In the genomic region with DNA sequence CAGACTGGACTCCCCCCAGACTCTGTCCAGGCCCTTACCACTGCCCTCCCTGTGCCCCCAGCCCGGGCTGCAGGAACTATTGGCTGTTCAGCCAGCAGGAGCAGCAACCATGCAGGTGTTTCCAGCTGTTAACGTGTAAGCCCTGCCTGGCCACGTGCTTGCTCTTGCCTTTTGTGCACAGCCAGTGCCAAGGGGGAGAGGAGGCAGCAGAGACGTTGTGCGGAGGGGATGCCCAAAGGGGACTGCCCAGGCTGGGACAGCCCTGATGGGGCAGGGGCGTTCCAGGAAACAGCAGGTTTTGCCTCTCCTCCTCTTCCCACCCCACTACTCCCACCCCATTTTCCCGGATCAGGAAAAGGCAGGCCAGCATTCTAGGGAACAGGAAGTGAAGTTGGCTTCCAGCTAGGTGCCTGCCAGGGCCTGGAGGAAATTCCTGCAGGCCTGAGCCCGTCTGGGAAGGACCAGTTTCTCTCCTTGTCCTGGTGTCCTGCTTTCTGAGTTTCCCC, we compare ENCODE assay signal across 13 cellular contexts. TPM values are rescaled to one million over a fixed set of nuclear protein-coding genes. Genes with fewer than 3 reads are reported as not detected.
DNase-seq lines count a peak whose midpoint lies in the region; ATAC-seq, FAIRE-seq and TF ChIP-seq lines count a peak whose summit lies in the region.
"Had no signal": no experiment of that assay in that cellular context is flagged by ENCODE, and none has a peak within 500 bp of the region (broad histone marks: within the 10 kb centered on the region; RNA-seq: fewer than 3 reads in every experiment).

No MANE protein-coding gene starts in this region.

- TF ChIP-seq EP300 in GM12878 (IDR thresholded peaks at IDR 0.05; ENCODE audit: borderline replicate concordance in 1 of 2, control insufficient read depth in 1 of 2, low read depth in 2 of 2, low read length in 2 of 2): no peak

- intact Hi-C loops in GM12878 (cut with micrococcal nuclease; ENCODE audit: unreplicated experiment): no loop called here

- H4K5ac ChIP-seq in H9 (ENCODE audit: insufficient read length, low read depth, low read length): no peak overlapping the region

- peaks cover 5 to 21% (median 20%) of the 10 kb centered on the region in 3 experiments; a peak in 6 of 7 replicates for H3K36me3 Mint-ChIP-seq in H9 (ENCODE audit: insufficient read depth in 1 of 3, low read depth in 3 of 3)
- H3K36me3 Mint-ChIP-seq in stimulated activated effector memory CD8-positive, alpha-beta T cell treated with anti-CD3 and anti-CD28 coated beads, Interleukin-12 subunit alpha, Interleukin-12 subunit beta, amount 100 ng/mL, for 72 hours: peaks cover 88% of the 10 kb centered on the region

- H3K14ac ChIP-seq in H9 (ENCODE audit: insufficient read depth, low read length): no peak overlapping the region

- H3K4me3 ChIP-seq in GM12878: no peak overlapping the region
- no peak overlapping the region for H3K4me3 ChIP-seq in keratinocyte (ENCODE audit: control insufficient read depth in 2 of 3, extremely low read depth in 1 of 3, insufficient read depth in 2 of 3, low read depth in 1 of 3, low read length in 3 of 3)

- no peak overlapping the region for H2BK12ac ChIP-seq in H9 (ENCODE audit: insufficient read length, low read depth, low read length)

- no peaks in the 10 kb centered on the region for H3K79me1 ChIP-seq in H9 (ENCODE audit: insufficient read depth, low read depth, low read length, poor library complexity, severe bottlenecking)

- H3K23me2 ChIP-seq in H9 (ENCODE audit: insufficient read length, low read depth, low read length, poor library complexity, severe bottlenecking): no peaks in the 10 kb centered on the region

- H2AK5ac ChIP-seq in H9 (ENCODE audit: insufficient read length, low read length): no peak overlapping the region

- no TSS peak for BruUV-seq in GM12878 (replicated peaks; lab: Mats Ljungman, UMichigan)

- ATAC-seq in GM12878 (peak; percentile 90), HG03139 (IDR thresholded peaks at IDR 0.05; ENCODE audit: unreplicated experiment) (no peak), GM21825 (IDR thresholded peaks at IDR 0.05; ENCODE audit: unreplicated experiment) (no peak)
- peak; percentile 20 for ATAC-seq in stimulated activated effector memory CD8-positive, alpha-beta T cell treated with anti-CD3 and anti-CD28 coated beads, Interleukin-12 subunit alpha, Interleukin-12 subunit beta, amount 100 ng/mL, for 72 hours

- H2BK20ac ChIP-seq in H9 (ENCODE audit: low read depth, low read length, poor library complexity, severe bottlenecking): no peak overlapping the region

- CTCF ChIA-PET in GM12878 (lab: Yijun Ruan, JAX): no interaction called here

- H3K23ac ChIP-seq in H9 (ENCODE audit: insufficient read length, low read depth, low read length): no peak overlapping the region

- H3K18ac ChIP-seq in H9 (ENCODE audit: insufficient read length, low read depth, low read length): no peak overlapping the region

- no peak overlapping the region for H2BK120ac ChIP-seq in H9 (ENCODE audit: low read depth, low read length, poor library complexity, severe bottlenecking)

- H3K9ac ChIP-seq in H9 (ENCODE audit: extremely low read depth, insufficient read length, low read length) (no peak overlapping the region), GM12878 (ENCODE audit: control insufficient read depth, insufficient read depth, low read length) (no peak overlapping the region), keratinocyte (ENCODE audit: control insufficient read depth, extremely low read depth, insufficient read depth, low read length) (peak overlapping the region; percentile 23)

- TF ChIP-seq RAD21 in GM12878 (IDR thresholded peaks at IDR 0.05; ENCODE audit: insufficient read depth, low read depth, low read length): no peak

- H2AFZ ChIP-seq in H9 (ENCODE audit: low read length): no peak overlapping the region
- H2AFZ ChIP-seq in GM12878 (ENCODE audit: control insufficient read depth, low read depth, low read length): no peak overlapping the region
- H2AFZ ChIP-seq in keratinocyte (ENCODE audit: control insufficient read depth, low read length): no peak overlapping the region

- H4K20me1 ChIP-seq in H9 (ENCODE audit: control insufficient read depth, insufficient read depth, insufficient read length) (no peaks in the 10 kb centered on the region), GM12878 (ENCODE audit: control insufficient read depth, insufficient read depth) (no peaks in the 10 kb centered on the region), keratinocyte (ENCODE audit: control insufficient read depth, extremely low read depth, insufficient read depth, low read length) (peaks cover 4% of the 10 kb centered on the region)

- peak overlapping the region in 2 of 3 experiments; percentile 63 to 93; a peak in 4 of 7 replicates for H3K27ac Mint-ChIP-seq in H9
- peak overlapping the region; percentile 80 for H3K27ac Mint-ChIP-seq in stimulated activated effector memory CD8-positive, alpha-beta T cell treated with anti-CD3 and anti-CD28 coated beads, Interleukin-12 subunit alpha, Interleukin-12 subunit beta, amount 100 ng/mL, for 72 hours

- no peak overlapping the region for H3K4me2 ChIP-seq in H9 (ENCODE audit: insufficient read depth, insufficient read length, low read length)
- H3K4me2 ChIP-seq in GM12878 (ENCODE audit: control insufficient read depth, insufficient read depth): no peak overlapping the region
- no peak overlapping the region for H3K4me2 ChIP-seq in keratinocyte (ENCODE audit: control insufficient read depth, extremely low read depth, insufficient read depth, low read depth, low read length)

- no peak overlapping the region for H2BK15ac ChIP-seq in H9 (ENCODE audit: low read depth, low read length)

- no peaks in the 10 kb centered on the region for H3K27me3 ChIP-seq in H9 (ENCODE audit: insufficient read depth, low read length)
- no peaks in the 10 kb centered on the region for H3K27me3 ChIP-seq in GM12878 (replicated peaks in 1 of 2; ENCODE audit: control insufficient read depth in 2 of 2, insufficient read depth in 2 of 2, low read length in 1 of 2)
- H3K27me3 ChIP-seq in keratinocyte (ENCODE audit: control insufficient read depth, extremely low read depth, insufficient read depth, low read length): no peaks in the 10 kb centered on the region

- H3K9me3 ChIP-seq in H9 (ENCODE audit: control insufficient read depth, low read depth, low read length): no peaks in the 10 kb centered on the region
- H3K9me3 ChIP-seq in GM12878 (replicated peaks; ENCODE audit: control insufficient read depth, insufficient read depth, low read length): no peaks in the 10 kb centered on the region
- H3K9me3 ChIP-seq in keratinocyte (ENCODE audit: control insufficient read depth, low read depth, low read length): no peaks in the 10 kb centered on the region

- no peak for TF ChIP-seq CTCF in H9 (conservative IDR thresholded peaks at IDR 0.05)
- TF ChIP-seq CTCF in GM12878 (IDR thresholded peaks at IDR 0.05 in 2 of 3, conservative IDR thresholded peaks at IDR 0.05 in 1 of 3; ENCODE audit: control insufficient read depth in 2 of 3, extremely low read depth in 1 of 3, insufficient read depth in 1 of 3, low read depth in 3 of 3, low read length in 3 of 3): no peak
- no peak for TF ChIP-seq CTCF in keratinocyte (optimal IDR thresholded peaks at IDR 0.05 in 1 of 3, IDR thresholded peaks at IDR 0.05 in 1 of 3, conservative IDR thresholded peaks at IDR 0.05 in 1 of 3; ENCODE audit: extremely low read depth in 1 of 3, insufficient read depth in 2 of 3, low read length in 3 of 3)

- in situ Hi-C loops in GM12878 (cut with MboI): no loop called here

- H3K27me3 Mint-ChIP-seq in H9 (ENCODE audit: low read depth): no peaks in the 10 kb centered on the region

- POLR2A ChIA-PET in GM12878 (lab: Charles Lee): interaction anchor here (1.0 to 1.7 kb wide), 2 partner anchors 10 to 37 kb away, joined by 3 to 5 read pairs; no protein-coding TSS in a partner anchor

- no peak overlapping the region for H3K4me3 Mint-ChIP-seq in H9
- H3K4me3 Mint-ChIP-seq in stimulated activated effector memory CD8-positive, alpha-beta T cell treated with anti-CD3 and anti-CD28 coated beads, Interleukin-12 subunit alpha, Interleukin-12 subunit beta, amount 100 ng/mL, for 72 hours: no peak overlapping the region

- dilution Hi-C loops in keratinocyte (cut with MboI; ENCODE audit: extremely low pct_ligation_motif_present, low sequenced_read_pairs): no loop called here

- no peak overlapping the region for H3T11ph ChIP-seq in H9 (ENCODE audit: low read length)

- DNase-seq in H9 (no peak), GM12878 (ENCODE audit: low read depth, low spot score) (no peak), keratinocyte (ENCODE audit: low read depth, low spot score) (no peak), kidney glomerular epithelial cell (lab: John Stamatoyannopoulos, UW) (no peak), OCI-M1 (lab: John Stamatoyannopoulos, UW) (no peak)
- DNase-seq in stimulated activated effector memory CD8-positive, alpha-beta T cell treated with anti-CD3 and anti-CD28 coated beads, Interleukin-12 subunit alpha, Interleukin-12 subunit beta, amount 100 ng/mL, for 72 hours (ENCODE audit: low spot score in 2 of 2): no peak
- DNase-seq: activated CD4-positive, alpha-beta T cell treated with anti-CD3 and anti-CD28 coated beads for 4 hours; foreskin melanocyte; NCI-H1436; SHP77 treated with DMSO at 0.1 percent for 48 hours had no signal

- FAIRE-seq in GM12878 (lab: Jason Lieb, UNC): no peak
- peak; percentile 87 for FAIRE-seq in keratinocyte (lab: Jason Lieb, UNC)

- H3K56ac ChIP-seq in H9 (ENCODE audit: insufficient read length, low read depth, low read length): no peak overlapping the region

- SMC1A ChIA-PET in GM12878 (lab: Charles Lee; ENCODE audit: uncharacterized antibody, unreplicated experiment): interaction anchor here (0.6 to 1.3 kb wide), 4 partner anchors 9 to 48 kb away, joined by 3 read pairs; no protein-coding TSS in a partner anchor

- H4K8ac ChIP-seq in H9 (replicated peaks; ENCODE audit: insufficient read length, low read depth, low read length): no peak overlapping the region

- no CpG with 5 or more reads among the region's 8 CpGs for whole genome bisulfite sequencing in H9 (ENCODE audit: extremely low coverage, insufficient read length, low lambda C conversion rate)
- 16% methylated on average over 8 of the region's 8 CpGs for WGBS in GM12878 (ENCODE audit: insufficient coverage, insufficient replicate concordance, low lambda C conversion rate, missing lambda C conversion rate)

- H3K4ac ChIP-seq in H9 (ENCODE audit: low read depth, low read length): no peak overlapping the region

- H3K9me3 Mint-ChIP-seq in H9: no peaks in the 10 kb centered on the region
- H3K9me3 Mint-ChIP-seq in stimulated activated effector memory CD8-positive, alpha-beta T cell treated with anti-CD3 and anti-CD28 coated beads, Interleukin-12 subunit alpha, Interleukin-12 subunit beta, amount 100 ng/mL, for 72 hours: no peaks in the 10 kb centered on the region

- no peaks in the 10 kb centered on the region for H3K9me1 ChIP-seq in keratinocyte (ENCODE audit: control insufficient read depth, extremely low read depth, insufficient read depth, low read length)

- no peaks in the 10 kb centered on the region for H3K79me2 ChIP-seq in H9 (ENCODE audit: insufficient read depth, low read length)
- H3K79me2 ChIP-seq in GM12878 (ENCODE audit: control insufficient read depth, insufficient read depth, low read length): peaks cover 2% of the 10 kb centered on the region
- peaks cover 53% of the 10 kb centered on the region for H3K79me2 ChIP-seq in keratinocyte (ENCODE audit: control insufficient read depth, insufficient read depth, low read length)

- H3K27ac ChIP-seq in H9 (ENCODE audit: insufficient read length, low read depth, low read length) (no peak overlapping the region), GM12878 (ENCODE audit: control insufficient read depth, insufficient read depth) (no peak overlapping the region; the same call in 1 of the 2 replicates), keratinocyte (ENCODE audit: control insufficient read depth, insufficient read depth, low read length) (peak overlapping the region; percentile 29)

- peaks cover 4 to 17% of the 10 kb centered on the region in 2 experiments; a peak in 3 of 4 replicates for H3K36me3 ChIP-seq in GM12878 (ENCODE audit: control insufficient read depth in 2 of 2, insufficient read depth in 2 of 2, low read length in 1 of 2)
- H3K36me3 ChIP-seq in keratinocyte (ENCODE audit: control insufficient read depth in 2 of 2, extremely low read depth in 1 of 2, insufficient read depth in 2 of 2, low read length in 2 of 2): peaks cover 16 to 25% of the 10 kb centered on the region in 2 experiments

- RAD21 ChIA-PET in GM12878 (lab: Charles Lee; ENCODE audit: unreplicated experiment): no interaction called here

- no peaks in the 10 kb centered on the region for H3K4me1 ChIP-seq in H9 (ENCODE audit: insufficient read depth, low read length)
- peaks cover 5% of the 10 kb centered on the region for H3K4me1 ChIP-seq in GM12878 (ENCODE audit: control insufficient read depth, insufficient read depth, low read length)
- H3K4me1 ChIP-seq in keratinocyte (ENCODE audit: control insufficient read depth, extremely low read depth, insufficient read depth, low read length): peaks cover 27% of the 10 kb centered on the region

- H3K4me1 Mint-ChIP-seq in H9: peaks cover 12 to 17% of the 10 kb centered on the region in 2 experiments
- H3K4me1 Mint-ChIP-seq in stimulated activated effector memory CD8-positive, alpha-beta T cell treated with anti-CD3 and anti-CD28 coated beads, Interleukin-12 subunit alpha, Interleukin-12 subunit beta, amount 100 ng/mL, for 72 hours: peaks cover 58% of the 10 kb centered on the region

- H4K91ac ChIP-seq in H9 (ENCODE audit: insufficient read length, low read depth, low read length): no peak overlapping the region

- H2BK5ac ChIP-seq in H9 (ENCODE audit: insufficient read length, low read length): no peak overlapping the region

- no peak for TF ChIP-seq POLR2A in GM12878 (IDR thresholded peaks at IDR 0.05; ENCODE audit: low read depth, low read length)

RNA-seq across cellular contexts. Expression of a gene that starts 38.9 kb away (rescaled TPM):
- total RNA-seq in H9 (2021): 121 and 122 TPM in 2 replicates
- total RNA-seq in GM12878 (2013; cell fraction: nucleolus; rRNA removed): 86.9 and 95.9 TPM in 2 replicates
- 40.9 and 42.3 TPM in 2 replicates for total RNA-seq in GM12878 (2014; rRNA removed)
- 33.8 and 37.6 TPM in 2 replicates for total RNA-seq in GM12878 (2014; rRNA removed; fragmentation: Illumina TruSeq; extraction: Trizol)
- total RNA-seq in GM12878 (2021): 105 and 114 TPM in 2 replicates
- 52.3 TPM for polyA plus RNA-seq in GM12878 (2011; ENCODE audit: low read depth)
- polyA plus RNA-seq in GM12878 (2011; rRNA removed): 39.4 and 47.7 TPM in 2 replicates
- 88.5 and 98.7 TPM in 2 replicates for polyA plus RNA-seq in GM12878 (2011; cell fraction: cytosol; rRNA removed)
- 47.3 and 65.2 TPM in 2 replicates for polyA plus RNA-seq in GM12878 (2011; cell fraction: nucleus; rRNA removed)
- polyA plus RNA-seq in GM12878 (2012): 89.6 and 99.7 TPM in 2 replicates
- polyA plus RNA-seq in GM12878 (2014; fragmentation: Illumina TruSeq; extraction: Trizol): 69.5 and 81.8 TPM in 2 replicates
- 10 to 100 TPM; 21.0 to 27.0 TPM for polyA plus RNA-seq in GM12878 (2014; fragmentation: Nextera tagmentation; extraction: Ambion mirVana)
- polyA plus RNA-seq in GM12878 (2014; rRNA removed): 78.9 and 85.4 TPM in 2 replicates
- polyA plus RNA-seq in GM12878 (2016; fragmentation: Nextera tagmentation; extraction: Ambion mirVana): 10 to 100 TPM; 70.8 to 74.5 TPM
- 53.3 and 89.4 TPM in 2 replicates for polyA minus RNA-seq in GM12878 (2011; rRNA and poly(A)+ RNA removed)
- polyA minus RNA-seq in GM12878 (2011; cell fraction: cytosol; rRNA and poly(A)+ RNA removed): 35.5 and 39.2 TPM in 2 replicates
- polyA minus RNA-seq in GM12878 (2011; cell fraction: nucleus; rRNA and poly(A)+ RNA removed): 19.1 and 33.7 TPM in 2 replicates
- polyA plus RNA-seq in keratinocyte: 72.5 to 117 TPM (median 88.1 TPM) in 3 replicates
- polyA plus RNA-seq in keratinocyte (2011; ENCODE audit: low read depth): 60.3 TPM
- polyA plus RNA-seq in keratinocyte (2011; cell fraction: cytosol; rRNA removed): 84.7 and 110 TPM in 2 replicates
- polyA plus RNA-seq in keratinocyte (2011; cell fraction: nucleus; rRNA removed): 103 and 116 TPM in 2 replicates
- polyA plus RNA-seq in keratinocyte (2012; ENCODE audit: low replicate concordance): 51.4 and 174 TPM in 2 replicates
- 134 to 233 TPM (median 138 TPM) in 3 replicates for polyA minus RNA-seq in keratinocyte
- polyA minus RNA-seq in keratinocyte (2011; cell fraction: cytosol; rRNA and poly(A)+ RNA removed): 335 TPM
- 76.9 and 90.5 TPM in 2 replicates for polyA minus RNA-seq in keratinocyte (2011; cell fraction: nucleus; rRNA and poly(A)+ RNA removed)

RNA-seq across cellular contexts. Expression of a gene that starts 55.2 kb away (rescaled TPM):
- total RNA-seq in H9 (2021) (2,040 and 2,084 TPM in 2 replicates), GM12878 (2014; rRNA removed) (2,317 and 2,414 TPM in 2 replicates), GM12878 (2014; rRNA removed; fragmentation: Illumina TruSeq; extraction: Trizol) (3,231 and 3,325 TPM in 2 replicates), GM12878 (2021) (2,200 and 2,256 TPM in 2 replicates)
- 251 and 278 TPM in 2 replicates for total RNA-seq in GM12878 (2013; cell fraction: nucleolus; rRNA removed)
- 15,073 TPM for polyA plus RNA-seq in GM12878 (2011; ENCODE audit: low read depth)
- polyA plus RNA-seq in GM12878 (2011; rRNA removed) (2,867 and 3,528 TPM in 2 replicates), GM12878 (2014; fragmentation: Illumina TruSeq; extraction: Trizol) (4,821 and 5,052 TPM in 2 replicates), GM12878 (2014; fragmentation: Nextera tagmentation; extraction: Ambion mirVana) (1,000 to 10,000 TPM; 3,319 to 3,754 TPM), GM12878 (2014; rRNA removed) (3,219 and 3,296 TPM in 2 replicates), GM12878 (2016; fragmentation: Nextera tagmentation; extraction: Ambion mirVana) (1,000 to 10,000 TPM; 2,341 to 2,536 TPM), keratinocyte (2,125 to 2,966 TPM (median 2,468 TPM) in 3 replicates)
- polyA plus RNA-seq in GM12878 (2011; cell fraction: cytosol; rRNA removed): 1,769 and 1,817 TPM in 2 replicates
- polyA plus RNA-seq in GM12878 (2011; cell fraction: nucleus; rRNA removed): 668 and 763 TPM in 2 replicates
- 4,332 and 4,612 TPM in 2 replicates for polyA plus RNA-seq in GM12878 (2012)
- polyA minus RNA-seq in GM12878 (2011; rRNA and poly(A)+ RNA removed): 682 and 694 TPM in 2 replicates
- 326 and 362 TPM in 2 replicates for polyA minus RNA-seq in GM12878 (2011; cell fraction: cytosol; rRNA and poly(A)+ RNA removed)
- polyA minus RNA-seq in GM12878 (2011; cell fraction: nucleus; rRNA and poly(A)+ RNA removed): 94.9 and 131 TPM in 2 replicates
- 7,440 TPM for polyA plus RNA-seq in keratinocyte (2011; ENCODE audit: low read depth)
- polyA plus RNA-seq in keratinocyte (2011; cell fraction: cytosol; rRNA removed): 2,699 and 3,057 TPM in 2 replicates
- polyA plus RNA-seq in keratinocyte (2011; cell fraction: nucleus; rRNA removed): 628 and 824 TPM in 2 replicates
- polyA plus RNA-seq in keratinocyte (2012; ENCODE audit: low replicate concordance): 2,108 and 3,125 TPM in 2 replicates
- polyA minus RNA-seq in keratinocyte: 114 to 670 TPM (median 442 TPM) in 3 replicates
- 311 TPM for polyA minus RNA-seq in keratinocyte (2011; cell fraction: cytosol; rRNA and poly(A)+ RNA removed)
- 76.0 and 133 TPM in 2 replicates for polyA minus RNA-seq in keratinocyte (2011; cell fraction: nucleus; rRNA and poly(A)+ RNA removed)

RNA-seq across cellular contexts. Expression of a gene that starts 58.5 kb away (rescaled TPM):
- total RNA-seq in H9 (2021): not detected in 2 replicates
- not detected in 2 replicates for total RNA-seq in GM12878 (2013; cell fraction: nucleolus; rRNA removed)
- total RNA-seq in GM12878 (2014; rRNA removed): not detected in 2 replicates
- total RNA-seq in GM12878 (2014; rRNA removed; fragmentation: Illumina TruSeq; extraction: Trizol): not detected in 2 replicates
- total RNA-seq in GM12878 (2021): not detected in 2 replicates
- not detected for polyA plus RNA-seq in GM12878 (2011; ENCODE audit: low read depth)
- polyA plus RNA-seq in GM12878 (2011; rRNA removed): not detected in 2 replicates
- polyA plus RNA-seq in GM12878 (2011; cell fraction: cytosol; rRNA removed): not detected in 2 replicates
- not detected in 2 replicates for polyA plus RNA-seq in GM12878 (2011; cell fraction: nucleus; rRNA removed)
- polyA plus RNA-seq in GM12878 (2012): not detected in 2 replicates
- not detected in 2 replicates for polyA plus RNA-seq in GM12878 (2014; fragmentation: Illumina TruSeq; extraction: Trizol)
- polyA plus RNA-seq in GM12878 (2014; fragmentation: Nextera tagmentation; extraction: Ambion mirVana): under 1 TPM; 0.04 to 0.06 TPM
- polyA plus RNA-seq in GM12878 (2014; rRNA removed): 0.06 TPM in 1 of 2 replicates, not detected in the other
- not detected for polyA plus RNA-seq in GM12878 (2016; fragmentation: Nextera tagmentation; extraction: Ambion mirVana)
- not detected in 2 replicates for polyA minus RNA-seq in GM12878 (2011; rRNA and poly(A)+ RNA removed)
- not detected in 2 replicates for polyA minus RNA-seq in GM12878 (2011; cell fraction: cytosol; rRNA and poly(A)+ RNA removed)
- not detected in 2 replicates for polyA minus RNA-seq in GM12878 (2011; cell fraction: nucleus; rRNA and poly(A)+ RNA removed)
- polyA plus RNA-seq in keratinocyte: 0.03 TPM in 1 of 3 replicates, not detected in the others
- not detected for polyA plus RNA-seq in keratinocyte (2011; ENCODE audit: low read depth)
- not detected in 2 replicates for polyA plus RNA-seq in keratinocyte (2011; cell fraction: cytosol; rRNA removed)
- not detected in 2 replicates for polyA plus RNA-seq in keratinocyte (2011; cell fraction: nucleus; rRNA removed)
- not detected in 2 replicates for polyA plus RNA-seq in keratinocyte (2012; ENCODE audit: low replicate concordance)
- polyA minus RNA-seq in keratinocyte: not detected in 3 replicates
- not detected for polyA minus RNA-seq in keratinocyte (2011; cell fraction: cytosol; rRNA and poly(A)+ RNA removed)
- not detected in 2 replicates for polyA minus RNA-seq in keratinocyte (2011; cell fraction: nucleus; rRNA and poly(A)+ RNA removed)
- total RNA-seq: mucosa of gallbladder had no signal

Comparison
In these comparisons a context has a peak if more than half of its experiments do, and no peak if none do; other contexts are left out.
1. ATAC-seq: peak in GM12878 (single experiment) and stimulated activated effector memory CD8-positive, alpha-beta T cell treated with anti-CD3 and anti-CD28 coated beads, Interleukin-12 subunit alpha, Interleukin-12 subunit beta, amount 100 ng/mL, for 72 hours (single experiment); none in HG03139 (single experiment) and GM21825 (single experiment).